ENCODE assay signal across 1 cellular context in the genomic region with DNA sequence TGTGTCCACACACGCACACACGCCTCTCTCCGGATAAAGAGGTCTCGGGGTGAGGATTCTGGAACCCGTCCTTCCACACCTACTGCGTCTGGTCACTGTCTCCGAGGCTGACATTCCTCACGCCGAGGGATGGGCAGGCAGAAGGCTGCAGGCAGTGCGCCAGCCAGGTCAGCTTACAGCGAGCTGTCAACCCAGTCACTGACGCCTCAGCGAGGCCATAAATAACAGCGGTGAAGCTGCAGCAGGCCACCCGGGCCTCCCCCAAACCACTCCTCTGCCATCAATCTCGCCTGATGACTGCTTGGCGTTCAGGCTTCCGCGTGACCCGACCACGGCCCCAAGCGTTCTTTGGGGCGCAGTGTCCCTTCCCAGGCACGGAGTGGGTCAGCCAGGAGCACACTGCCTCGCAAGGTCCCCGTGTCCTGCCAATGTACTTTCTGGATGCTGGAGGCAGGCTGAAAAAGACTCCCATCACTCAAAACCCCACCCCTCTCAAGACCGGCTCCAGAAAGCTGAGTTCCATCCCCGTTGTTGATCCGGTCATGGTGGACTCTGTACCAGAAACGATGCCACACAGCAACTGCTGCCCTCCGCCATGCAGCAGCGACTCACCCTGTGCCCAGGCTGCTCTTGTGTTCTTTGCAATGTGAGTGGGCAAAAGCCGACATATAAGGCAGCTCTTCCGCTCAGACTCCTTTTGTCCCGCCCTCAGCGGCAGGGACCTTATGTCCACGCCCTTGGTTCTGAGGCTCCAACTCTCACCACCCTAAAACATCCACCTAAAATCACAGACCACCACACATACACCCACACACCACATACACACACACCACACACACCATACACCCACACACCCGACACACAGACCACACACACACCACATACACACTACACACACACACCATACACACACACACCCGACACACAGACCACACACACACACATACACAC.
TF ChIP-seq lines count a peak whose summit lies in the region.

No MANE protein-coding gene starts in this region.

TF ChIP-seq in SK-N-SH, 30 proteins besides CTCF, POLR2A, EP300 and RAD21 (continued from another document):
- TF ChIP-seq, protein P1, sequence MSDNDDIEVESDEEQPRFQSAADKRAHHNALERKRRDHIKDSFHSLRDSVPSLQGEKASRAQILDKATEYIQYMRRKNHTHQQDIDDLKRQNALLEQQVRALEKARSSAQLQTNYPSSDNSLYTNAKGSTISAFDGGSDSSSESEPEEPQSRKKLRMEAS (IDR thresholded peaks at IDR 0.05; ENCODE audit: low read depth) = peak; percentile 30; the same call in 1 of the 2 replicates
- TF ChIP-seq ELF1 (IDR thresholded peaks at IDR 0.05) = no peak
- no peak for TF ChIP-seq MEF2A (IDR thresholded peaks at IDR 0.05; ENCODE audit: borderline replicate concordance, low read depth)
- 0 out of 2 replicates have a peak, but pooled peaks have one; percentile 21 for TF ChIP-seq POLR2AphosphoS5 (IDR thresholded peaks at IDR 0.05; ENCODE audit: low read depth, low read length)
- peak; percentile 56 for TF ChIP-seq MXI1 (IDR thresholded peaks at IDR 0.05; ENCODE audit: low read depth, low read length)
- TF ChIP-seq RXRA (IDR thresholded peaks at IDR 0.05; ENCODE audit: borderline replicate concordance, low read depth) = no peak
- peak; percentile 71 for TF ChIP-seq RCOR1 (IDR thresholded peaks at IDR 0.05; ENCODE audit: low read length)
- TF ChIP-seq, protein P2, sequence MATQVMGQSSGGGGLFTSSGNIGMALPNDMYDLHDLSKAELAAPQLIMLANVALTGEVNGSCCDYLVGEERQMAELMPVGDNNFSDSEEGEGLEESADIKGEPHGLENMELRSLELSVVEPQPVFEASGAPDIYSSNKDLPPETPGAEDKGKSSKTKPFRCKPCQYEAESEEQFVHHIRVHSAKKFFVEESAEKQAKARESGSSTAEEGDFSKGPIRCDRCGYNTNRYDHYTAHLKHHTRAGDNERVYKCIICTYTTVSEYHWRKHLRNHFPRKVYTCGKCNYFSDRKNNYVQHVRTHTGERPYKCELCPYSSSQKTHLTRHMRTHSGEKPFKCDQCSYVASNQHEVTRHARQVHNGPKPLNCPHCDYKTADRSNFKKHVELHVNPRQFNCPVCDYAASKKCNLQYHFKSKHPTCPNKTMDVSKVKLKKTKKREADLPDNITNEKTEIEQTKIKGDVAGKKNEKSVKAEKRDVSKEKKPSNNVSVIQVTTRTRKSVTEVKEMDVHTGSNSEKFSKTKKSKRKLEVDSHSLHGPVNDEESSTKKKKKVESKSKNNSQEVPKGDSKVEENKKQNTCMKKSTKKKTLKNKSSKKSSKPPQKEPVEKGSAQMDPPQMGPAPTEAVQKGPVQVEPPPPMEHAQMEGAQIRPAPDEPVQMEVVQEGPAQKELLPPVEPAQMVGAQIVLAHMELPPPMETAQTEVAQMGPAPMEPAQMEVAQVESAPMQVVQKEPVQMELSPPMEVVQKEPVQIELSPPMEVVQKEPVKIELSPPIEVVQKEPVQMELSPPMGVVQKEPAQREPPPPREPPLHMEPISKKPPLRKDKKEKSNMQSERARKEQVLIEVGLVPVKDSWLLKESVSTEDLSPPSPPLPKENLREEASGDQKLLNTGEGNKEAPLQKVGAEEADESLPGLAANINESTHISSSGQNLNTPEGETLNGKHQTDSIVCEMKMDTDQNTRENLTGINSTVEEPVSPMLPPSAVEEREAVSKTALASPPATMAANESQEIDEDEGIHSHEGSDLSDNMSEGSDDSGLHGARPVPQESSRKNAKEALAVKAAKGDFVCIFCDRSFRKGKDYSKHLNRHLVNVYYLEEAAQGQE (IDR thresholded peaks at IDR 0.05; ENCODE audit: low read depth, low read length) = no peak
- TF ChIP-seq TAF1 (IDR thresholded peaks at IDR 0.05; ENCODE audit: borderline replicate concordance, low read depth, low read length) = 0 out of 2 replicates have a peak, but pooled peaks have one; percentile 11
- TF ChIP-seq RFX5 (IDR thresholded peaks at IDR 0.05; ENCODE audit: low read length) = no peak
- TF ChIP-seq, protein P3, sequence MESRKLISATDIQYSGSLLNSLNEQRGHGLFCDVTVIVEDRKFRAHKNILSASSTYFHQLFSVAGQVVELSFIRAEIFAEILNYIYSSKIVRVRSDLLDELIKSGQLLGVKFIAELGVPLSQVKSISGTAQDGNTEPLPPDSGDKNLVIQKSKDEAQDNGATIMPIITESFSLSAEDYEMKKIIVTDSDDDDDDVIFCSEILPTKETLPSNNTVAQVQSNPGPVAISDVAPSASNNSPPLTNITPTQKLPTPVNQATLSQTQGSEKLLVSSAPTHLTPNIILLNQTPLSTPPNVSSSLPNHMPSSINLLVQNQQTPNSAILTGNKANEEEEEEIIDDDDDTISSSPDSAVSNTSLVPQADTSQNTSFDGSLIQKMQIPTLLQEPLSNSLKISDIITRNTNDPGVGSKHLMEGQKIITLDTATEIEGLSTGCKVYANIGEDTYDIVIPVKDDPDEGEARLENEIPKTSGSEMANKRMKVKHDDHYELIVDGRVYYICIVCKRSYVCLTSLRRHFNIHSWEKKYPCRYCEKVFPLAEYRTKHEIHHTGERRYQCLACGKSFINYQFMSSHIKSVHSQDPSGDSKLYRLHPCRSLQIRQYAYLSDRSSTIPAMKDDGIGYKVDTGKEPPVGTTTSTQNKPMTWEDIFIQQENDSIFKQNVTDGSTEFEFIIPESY (IDR thresholded peaks at IDR 0.05; ENCODE audit: borderline replicate concordance, low read depth) = no peak
- peak; percentile 53 for TF ChIP-seq CHD2 (IDR thresholded peaks at IDR 0.05; ENCODE audit: low read length, partially characterized antibody)
- peak; percentile 51 for TF ChIP-seq GATA2 (CRISPR knock-in tag; IDR thresholded peaks at IDR 0.05)
- TF ChIP-seq, protein P4, sequence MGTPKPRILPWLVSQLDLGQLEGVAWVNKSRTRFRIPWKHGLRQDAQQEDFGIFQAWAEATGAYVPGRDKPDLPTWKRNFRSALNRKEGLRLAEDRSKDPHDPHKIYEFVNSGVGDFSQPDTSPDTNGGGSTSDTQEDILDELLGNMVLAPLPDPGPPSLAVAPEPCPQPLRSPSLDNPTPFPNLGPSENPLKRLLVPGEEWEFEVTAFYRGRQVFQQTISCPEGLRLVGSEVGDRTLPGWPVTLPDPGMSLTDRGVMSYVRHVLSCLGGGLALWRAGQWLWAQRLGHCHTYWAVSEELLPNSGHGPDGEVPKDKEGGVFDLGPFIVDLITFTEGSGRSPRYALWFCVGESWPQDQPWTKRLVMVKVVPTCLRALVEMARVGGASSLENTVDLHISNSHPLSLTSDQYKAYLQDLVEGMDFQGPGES (IDR thresholded peaks at IDR 0.05; ENCODE audit: low read depth, low read length) = no peak
- TF ChIP-seq FOXJ3 (CRISPR knock-in tag; IDR thresholded peaks at IDR 0.05) = peak; percentile 79; the same call in 1 of the 2 replicates
- no peak; the same call in 1 of the 2 replicates for TF ChIP-seq NFIC (IDR thresholded peaks at IDR 0.05; ENCODE audit: borderline replicate concordance)
- TF ChIP-seq, protein P5, sequence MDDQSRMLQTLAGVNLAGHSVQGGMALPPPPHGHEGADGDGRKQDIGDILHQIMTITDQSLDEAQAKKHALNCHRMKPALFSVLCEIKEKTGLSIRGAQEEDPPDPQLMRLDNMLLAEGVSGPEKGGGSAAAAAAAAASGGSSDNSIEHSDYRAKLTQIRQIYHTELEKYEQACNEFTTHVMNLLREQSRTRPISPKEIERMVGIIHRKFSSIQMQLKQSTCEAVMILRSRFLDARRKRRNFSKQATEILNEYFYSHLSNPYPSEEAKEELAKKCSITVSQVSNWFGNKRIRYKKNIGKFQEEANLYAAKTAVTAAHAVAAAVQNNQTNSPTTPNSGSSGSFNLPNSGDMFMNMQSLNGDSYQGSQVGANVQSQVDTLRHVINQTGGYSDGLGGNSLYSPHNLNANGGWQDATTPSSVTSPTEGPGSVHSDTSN (IDR thresholded peaks at IDR 0.05) = peak; percentile 97
- no peak for TF ChIP-seq FOSL2 (IDR thresholded peaks at IDR 0.05; ENCODE audit: borderline replicate concordance, low read depth)
- 0 out of 2 replicates have a peak, but pooled peaks have one; percentile 17 for TF ChIP-seq SIN3A (IDR thresholded peaks at IDR 0.05; ENCODE audit: borderline replicate concordance, low read depth, low read length)
- TF ChIP-seq YY1 (IDR thresholded peaks at IDR 0.05; ENCODE audit: low read depth) = no peak
